In the genomic region with DNA sequence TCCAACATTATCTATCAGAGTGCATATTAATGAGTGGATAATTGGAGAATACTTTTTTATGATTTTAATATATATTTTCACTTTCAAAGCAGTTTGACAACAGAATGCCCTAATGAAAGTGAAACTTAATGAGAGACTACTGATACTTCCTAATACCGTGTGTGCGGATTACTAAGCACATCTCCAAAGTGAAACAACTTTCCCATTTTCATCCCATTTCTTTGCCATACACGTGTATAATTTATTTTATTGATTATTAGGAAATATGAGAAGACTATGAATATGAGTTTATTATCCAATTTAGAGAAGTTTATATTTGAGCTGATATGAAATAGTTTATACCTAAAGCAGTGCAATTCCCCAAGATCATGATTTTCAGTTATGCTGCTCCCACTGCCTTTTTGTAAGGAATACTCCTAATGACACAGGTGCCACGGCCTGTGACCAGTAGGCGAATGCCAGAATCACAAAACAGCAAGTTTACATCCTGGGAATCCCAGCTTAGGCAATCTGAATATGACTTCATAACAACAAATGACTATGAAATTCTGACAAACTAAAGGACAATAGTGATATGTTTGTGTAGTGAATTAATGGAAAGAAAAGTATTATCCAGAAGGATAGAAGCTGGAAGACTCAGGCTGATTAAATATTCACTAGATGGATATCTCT, we compare ENCODE assay signal across 12 cellular contexts.
DNase-seq lines count a peak whose midpoint lies in the region; ATAC-seq and TF ChIP-seq lines count a peak whose summit lies in the region.
"Had no signal": no experiment of that assay in that cellular context is flagged by ENCODE, and none has a peak within 500 bp of the region (broad histone marks: within the 10 kb centered on the region; RNA-seq: fewer than 3 reads in every experiment).

No MANE protein-coding gene starts in this region.

- peak overlapping the region; percentile 90 for H3K27ac Mint-ChIP-seq in activated naive CD8-positive, alpha-beta T cell treated with anti-CD3 and anti-CD28 coated beads, Interleukin-2, amount 10 ng/mL, durations not matched to agents 7 days and 5 days
- H3K27ac Mint-ChIP-seq: activated B cell treated with CpG ODN at 0.5 μM for 24 hours had no signal

- H3K4me1 ChIP-seq in vagina = no peaks in the 10 kb centered on the region
- H3K4me1 ChIP-seq: pancreas had no signal

- TF ChIP-seq POLR2A in vagina (IDR thresholded peaks at IDR 0.05) = no peak

- H3K36me3 Mint-ChIP-seq in activated naive CD8-positive, alpha-beta T cell treated with anti-CD3 and anti-CD28 coated beads, Interleukin-2, amount 10 ng/mL, durations not matched to agents 7 days and 5 days = peaks cover 15% of the 10 kb centered on the region
- H3K36me3 Mint-ChIP-seq: CD14-positive monocyte had no signal

- no peaks in the 10 kb centered on the region for H3K9me3 ChIP-seq in vagina
- H3K9me3 ChIP-seq: pancreas had no signal

- peaks cover 2% of the 10 kb centered on the region for H3K27me3 Mint-ChIP-seq in activated naive CD8-positive, alpha-beta T cell treated with anti-CD3 and anti-CD28 coated beads, Interleukin-2, amount 10 ng/mL, durations not matched to agents 7 days and 5 days
- H3K27me3 Mint-ChIP-seq: activated B cell treated with CpG ODN at 0.5 μM for 24 hours had no signal

- H3K9me3 Mint-ChIP-seq in activated naive CD8-positive, alpha-beta T cell treated with anti-CD3 and anti-CD28 coated beads, Interleukin-2, amount 10 ng/mL, durations not matched to agents 7 days and 5 days = peaks cover 6% of the 10 kb centered on the region
- H3K9me3 Mint-ChIP-seq: activated B cell treated with CpG ODN at 0.5 μM for 24 hours had no signal

- ATAC-seq in Right ventricle myocardium inferior (peak; percentile 63), HG03342 (IDR thresholded peaks at IDR 0.05; ENCODE audit: unreplicated experiment) (no peak)
- no peak for ATAC-seq in activated naive CD8-positive, alpha-beta T cell treated with anti-CD3 and anti-CD28 coated beads, Interleukin-2, amount 10 ng/mL, durations not matched to agents 7 days and 5 days (ENCODE audit: low read depth)
- ATAC-seq: HCT116 had no signal

- peak overlapping the region; percentile 59 for H3K27ac ChIP-seq in vagina
- H3K27ac ChIP-seq: pancreas had no signal

- no peak for TF ChIP-seq CTCF in vagina (IDR thresholded peaks at IDR 0.05)

- H3K27me3 ChIP-seq in vagina = no peaks in the 10 kb centered on the region
- H3K27me3 ChIP-seq: pancreas had no signal

- no peaks in the 10 kb centered on the region for H3K36me3 ChIP-seq in vagina
- H3K36me3 ChIP-seq: pancreas had no signal

- intact Hi-C loops in Right ventricle myocardium inferior (cut with DNase I) = no loop called here
- intact Hi-C loops in cardiac septum (cut with DNase I) = no loop called here
- intact Hi-C loops in vagina (cut with DNase I) = no loop called here

- peaks cover 24% of the 10 kb centered on the region for H3K4me1 Mint-ChIP-seq in activated naive CD8-positive, alpha-beta T cell treated with anti-CD3 and anti-CD28 coated beads, Interleukin-2, amount 10 ng/mL, durations not matched to agents 7 days and 5 days
- H3K4me1 Mint-ChIP-seq: CD14-positive monocyte had no signal

- POLR2A ChIA-PET in activated naive CD8-positive, alpha-beta T cell treated with anti-CD3 and anti-CD28 coated beads, Interleukin-2, amount 10 ng/mL, durations not matched to agents 7 days and 5 days (lab: Charles Lee) = no interaction called here

- DNase-seq in Right ventricle myocardium inferior (ENCODE audit: missing footprints) (no peak), cardiac septum (ENCODE audit: low spot score) (no peak), kidney tubule cell (ENCODE audit: low spot score) (peak; percentile 6), vagina (ENCODE audit: extremely low spot score in 2 of 2) (no peak), C1 segment of cervical spinal cord (lab: John Stamatoyannopoulos, UW) (no peak), NCI-H446 treated with DMSO at 0.1 percent for 48 hours (lab: John Stamatoyannopoulos, UW) (no peak)
- DNase-seq in activated naive CD8-positive, alpha-beta T cell treated with anti-CD3 and anti-CD28 coated beads, Interleukin-2, amount 10 ng/mL, durations not matched to agents 7 days and 5 days = no peak
- DNase-seq: activated B cell treated with CpG ODN at 0.5 μM for 24 hours, pancreas had no signal

- peak overlapping the region in 1 of 2 donors; percentile 15 for H3K4me3 ChIP-seq in vagina
- H3K4me3 ChIP-seq: pancreas had no signal

- H3K4me3 Mint-ChIP-seq in activated naive CD8-positive, alpha-beta T cell treated with anti-CD3 and anti-CD28 coated beads, Interleukin-2, amount 10 ng/mL, durations not matched to agents 7 days and 5 days = peak overlapping the region; percentile 79
- H3K4me3 Mint-ChIP-seq: activated B cell treated with CpG ODN at 0.5 μM for 24 hours, CD14-positive monocyte had no signal
